Comparison of ENCODE assay signal across 16 cellular contexts in the genomic region with DNA sequence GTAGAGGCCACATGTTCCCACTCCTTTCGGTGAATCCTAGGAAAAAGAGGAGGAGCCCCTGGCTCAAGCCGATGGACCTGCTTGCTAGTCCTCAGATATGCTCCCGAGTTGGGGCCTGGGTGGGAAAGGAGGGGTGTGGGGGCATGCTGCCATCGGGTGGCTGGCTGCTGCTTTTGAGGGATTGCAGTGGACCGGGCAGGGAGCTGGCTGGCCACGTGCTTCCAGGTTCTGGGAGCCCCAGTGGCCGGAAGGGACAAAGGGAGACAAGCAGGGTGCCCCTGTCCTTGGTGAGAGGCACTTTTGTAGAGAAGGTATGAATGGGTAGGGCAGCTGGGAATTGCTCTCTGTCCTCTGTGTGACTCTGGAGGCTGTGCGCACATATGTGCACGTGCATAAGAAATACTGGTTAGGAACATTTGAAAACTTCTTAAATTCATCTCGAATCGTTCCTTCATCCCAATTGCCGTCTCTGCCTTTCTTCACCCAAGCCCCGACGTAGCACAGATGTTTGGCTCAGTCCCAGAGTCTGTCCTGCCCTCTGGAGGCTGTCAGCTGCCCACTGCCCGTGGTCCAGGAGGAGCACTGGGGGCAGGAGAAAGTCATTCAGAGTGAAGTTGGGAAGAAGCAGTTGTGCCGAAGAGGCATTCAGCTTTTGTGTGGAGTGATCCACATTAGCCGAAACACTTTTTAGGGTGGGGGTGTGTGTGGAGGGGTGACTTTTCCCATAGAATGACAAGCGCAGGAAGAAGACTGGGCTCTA.
A peak's percentile ranks its signal among the peaks of the same experiment; 100 is the strongest.
DNase-seq lines count a peak whose midpoint lies in the region; ATAC-seq and TF ChIP-seq lines count a peak whose summit lies in the region.
"Had no signal": no experiment of that assay in that cellular context is flagged by ENCODE, and none has a peak within 500 bp of the region (broad histone marks: within the 10 kb centered on the region; RNA-seq: fewer than 3 reads in every experiment).

No MANE protein-coding gene starts in this region.

- H2AFZ ChIP-seq in hepatocyte: no peak overlapping the region

- H3K9ac ChIP-seq in HUES64 (ENCODE audit: low read depth, low read length): no peak overlapping the region

- H3K36me3 Mint-ChIP-seq in brain (no peaks in the 10 kb centered on the region), osteocyte (ENCODE audit: unreplicated experiment) (peaks cover 2% of the 10 kb centered on the region), natural killer cell (no peaks in the 10 kb centered on the region)
- H3K36me3 Mint-ChIP-seq: memory B cell had no signal

- no peaks in the 10 kb centered on the region for H3K9me2 ChIP-seq in hepatocyte (replicated peaks; ENCODE audit: insufficient read depth)

- peaks cover 4% of the 10 kb centered on the region for H3K79me2 ChIP-seq in hepatocyte

- H3K4me3 ChIP-seq in HUES64 (ENCODE audit: low read length) (peak overlapping the region; percentile 50), hepatocyte (no peak overlapping the region)
- H3K4me3 ChIP-seq: MG63, ovary had no signal

- H3K27me3 ChIP-seq in HUES64 (ENCODE audit: insufficient read depth, low read length) (peaks cover 41% of the 10 kb centered on the region), hepatocyte (peaks cover 17% of the 10 kb centered on the region)
- H3K27me3 ChIP-seq: gastrocnemius medialis, ovary had no signal

- H3K4me1 Mint-ChIP-seq in brain: peaks cover 71% of the 10 kb centered on the region
- H3K4me1 Mint-ChIP-seq in osteocyte (ENCODE audit: unreplicated experiment): peaks cover 51% of the 10 kb centered on the region
- no peaks in the 10 kb centered on the region for H3K4me1 Mint-ChIP-seq in natural killer cell

- H3K9me3 Mint-ChIP-seq in brain (peaks cover 0 to 2% (median 0%) of the 10 kb centered on the region in 5 experiments), osteocyte (ENCODE audit: unreplicated experiment) (no peaks in the 10 kb centered on the region), natural killer cell (no peaks in the 10 kb centered on the region)
- H3K9me3 Mint-ChIP-seq: memory B cell; stimulated activated memory B cell treated with anti-CD40 and anti-IgM and Interleukin-4, amounts not matched to agents 10 μg/mL and 1 μg/mL and 100 μg/mL, for 72 hours had no signal

- intact Hi-C loops in natural killer cell (cut with micrococcal nuclease): no loop called here

- 72% methylated on average over 18 of the region's 18 CpGs for WGBS in HUES64
- WGBS in hepatocyte (ENCODE audit: low lambda C conversion rate, missing lambda C conversion rate): 73% methylated on average over 18 of the region's 18 CpGs

- H3K4me3 Mint-ChIP-seq in brain: peak overlapping the region; percentile 81 to 93 (median 88)
- peak overlapping the region; percentile 83 for H3K4me3 Mint-ChIP-seq in osteocyte (ENCODE audit: unreplicated experiment)
- no peak overlapping the region for H3K4me3 Mint-ChIP-seq in natural killer cell

- H3K36me3 ChIP-seq in HUES64 (ENCODE audit: insufficient read depth, low read length): no peaks in the 10 kb centered on the region
- no peaks in the 10 kb centered on the region for H3K36me3 ChIP-seq in hepatocyte (replicated peaks; ENCODE audit: insufficient read depth, low read depth)
- H3K36me3 ChIP-seq: gastrocnemius medialis, MG63, ovary had no signal

- peaks cover 49% of the 10 kb centered on the region for H4K20me1 ChIP-seq in hepatocyte (ENCODE audit: insufficient read depth, poor library complexity, severe bottlenecking)

- TF ChIP-seq CTCF in brain (conservative IDR thresholded peaks at IDR 0.05): no peak
- TF ChIP-seq CTCF in hepatocyte (IDR thresholded peaks at IDR 0.05; ENCODE audit: poor library complexity): peak; percentile 18
- peak; percentile 9 for TF ChIP-seq CTCF in osteocyte (IDR thresholded peaks at IDR 0.05)
- no peak for TF ChIP-seq CTCF in natural killer cell (IDR thresholded peaks at IDR 0.05)

- ATAC-seq in natural killer cell (no peak), GM18519 (IDR thresholded peaks at IDR 0.05; ENCODE audit: low FRiP score, unreplicated experiment) (no peak)
- ATAC-seq: stimulated activated memory B cell treated with anti-CD40 and anti-IgM and Interleukin-4, amounts not matched to agents 10 μg/mL and 1 μg/mL and 100 μg/mL, for 72 hours had no signal

- no peaks in the 10 kb centered on the region for H3K9me3 ChIP-seq in HUES64 (ENCODE audit: insufficient read depth, low read depth, low read length)
- no peaks in the 10 kb centered on the region for H3K9me3 ChIP-seq in hepatocyte (ENCODE audit: low read depth)
- H3K9me3 ChIP-seq: gastrocnemius medialis, MG63, ovary had no signal

- peak overlapping the region; percentile 98 for H3K4me2 ChIP-seq in hepatocyte

- peaks cover 30% of the 10 kb centered on the region for H3K4me1 ChIP-seq in HUES64 (ENCODE audit: insufficient read depth, low read length)
- peaks cover 9% of the 10 kb centered on the region for H3K4me1 ChIP-seq in hepatocyte (ENCODE audit: insufficient read depth)

- DNase-seq in hepatocyte (ENCODE audit: low spot score) (no peak), osteocyte (ENCODE audit: extremely low spot score, unreplicated experiment) (no peak), natural killer cell (no peak), DMS114 treated with DMSO at 0.1 percent for 48 hours (lab: John Stamatoyannopoulos, UW; ENCODE audit: unreplicated experiment) (no peak), RPMI8226 (no peak)
- DNase-seq: cerebellar nuclear complex, gastrocnemius medialis, MG63, NCI-H1930, ovary, trophoblast cell had no signal

- H3K27ac ChIP-seq in HUES64 (ENCODE audit: low read depth, low read length): no peak overlapping the region
- H3K27ac ChIP-seq in hepatocyte: no peak overlapping the region
- H3K27ac ChIP-seq: gastrocnemius medialis, ovary had no signal

- H3K27me3 Mint-ChIP-seq in brain: peaks cover 28% of the 10 kb centered on the region
- H3K27me3 Mint-ChIP-seq in osteocyte (ENCODE audit: unreplicated experiment): no peaks in the 10 kb centered on the region
- H3K27me3 Mint-ChIP-seq in natural killer cell (ENCODE audit: low read depth in 2 of 2): peaks cover 30 to 31% of the 10 kb centered on the region in 2 donors

- H3K27ac Mint-ChIP-seq in brain: peak overlapping the region in 1 of 5 experiments; percentile 90
- H3K27ac Mint-ChIP-seq in osteocyte (ENCODE audit: unreplicated experiment): no peak overlapping the region
- H3K27ac Mint-ChIP-seq in natural killer cell: no peak overlapping the region
- H3K27ac Mint-ChIP-seq: memory B cell; stimulated activated memory B cell treated with anti-CD40 and anti-IgM and Interleukin-4, amounts not matched to agents 10 μg/mL and 1 μg/mL and 100 μg/mL, for 72 hours had no signal

Comparison
In these comparisons a context has a peak if more than half of its experiments do, and no peak if none do; other contexts are left out.
1. CTCF ChIP-seq: peak in hepatocyte (single experiment) and osteocyte (single experiment); none in brain (0 of 2) and natural killer cell (single experiment).